21 cellular contexts compared by ENCODE assay signal in the genomic region with DNA sequence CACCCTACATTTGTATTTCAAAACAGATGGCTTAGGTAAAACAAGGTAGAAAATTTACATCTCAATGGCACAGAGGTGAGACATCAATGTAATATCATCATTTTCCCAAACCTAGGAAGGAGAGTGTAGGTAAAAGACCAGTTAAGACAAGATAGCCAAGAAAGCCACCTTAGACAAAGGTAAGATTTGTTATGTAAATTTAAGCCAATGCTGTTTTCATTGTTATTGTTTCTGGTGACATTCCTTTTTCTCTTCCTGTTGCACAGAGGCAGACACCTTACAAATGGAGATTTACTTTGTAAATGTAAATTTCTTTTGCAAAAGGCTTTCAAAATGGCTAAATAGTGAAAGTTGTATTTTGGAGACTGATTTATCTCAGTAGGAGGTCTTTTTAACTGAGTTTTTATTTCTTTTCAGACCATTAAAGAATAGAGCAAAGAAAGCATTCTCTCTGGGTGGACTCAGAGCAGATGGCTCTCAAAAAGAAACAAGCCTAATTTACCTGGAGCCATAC.
"Had no signal": no experiment of that assay in that cellular context is flagged by ENCODE, and none has a peak within 500 bp of the region (broad histone marks: within the 10 kb centered on the region; RNA-seq: fewer than 3 reads in every experiment).

No MANE protein-coding gene starts in this region.

- H3K4me3 ChIP-seq: dorsolateral prefrontal cortex, heart left ventricle, pancreas, stomach, thoracic aorta, transverse colon had no signal

- H3K9me3 ChIP-seq: pancreas, thoracic aorta had no signal

- H3K27me3 ChIP-seq: dorsolateral prefrontal cortex, heart left ventricle, pancreas, stomach, transverse colon had no signal

- DNase-seq: cortex of kidney; dorsolateral prefrontal cortex; effector CD8-positive, alpha-beta T cell; heart left ventricle; hippocampal formation; islet precursor cell; mammary epithelial cell; occipital lobe; pancreas; right cardiac atrium; small intestine; stimulated activated CD4-positive, alpha-beta T cell treated with anti-CD3 and anti-CD28 coated beads, Interleukin-12 subunit alpha, Interleukin-12 subunit beta, amount 100 ng/mL, for 4 hours; stimulated activated naive CD4-positive, alpha-beta T cell; stomach; substantia nigra; transverse colon had no signal

- H3K27me3 Mint-ChIP-seq: progenitor cell of endocrine pancreas had no signal

- H3K27ac ChIP-seq: dorsolateral prefrontal cortex, heart left ventricle, pancreas, stomach, thoracic aorta, transverse colon had no signal

- H3K4me1 ChIP-seq: pancreas, stomach, transverse colon had no signal

- H3K27ac Mint-ChIP-seq: nephron, progenitor cell of endocrine pancreas had no signal

- H3K4me3 Mint-ChIP-seq: nephron had no signal

- ATAC-seq: esophagus mucosa, heart left ventricle, left lobe of liver, pancreas, right cardiac atrium had no signal

- H3K36me3 ChIP-seq: heart left ventricle, pancreas, stomach, thoracic aorta, transverse colon had no signal
